In genomic region chr11:16924462-16924825, GRCh38 we compare ENCODE assay signal across 8 cellular contexts.
A peak's percentile ranks its signal among the peaks of the same experiment; 100 is the strongest.
DNase-seq lines count a peak whose midpoint lies in the region; ATAC-seq and TF ChIP-seq lines count a peak whose summit lies in the region.

No MANE protein-coding gene starts in this region.

- H3K9me3 Mint-ChIP-seq in GM23338 = no peaks in the 10 kb centered on the region
- H3K9me3 Mint-ChIP-seq in activated naive CD8-positive, alpha-beta T cell (ENCODE audit: low read depth) = no peaks in the 10 kb centered on the region
- no peaks in the 10 kb centered on the region for H3K9me3 Mint-ChIP-seq in endothelial cell (ENCODE audit: unreplicated experiment)

- no peaks in the 10 kb centered on the region for H3K9me2 ChIP-seq in GM23338 (ENCODE audit: insufficient read depth)

- H3K4me1 Mint-ChIP-seq in GM23338 = peaks cover 38% of the 10 kb centered on the region
- H3K4me1 Mint-ChIP-seq in activated naive CD8-positive, alpha-beta T cell (ENCODE audit: low read depth) = peaks cover 9% of the 10 kb centered on the region
- no peaks in the 10 kb centered on the region for H3K4me1 Mint-ChIP-seq in endothelial cell (ENCODE audit: unreplicated experiment)

- H3K27ac ChIP-seq in GM23338 (ENCODE audit: low read depth) = no peak overlapping the region
- H3K27ac ChIP-seq in muscle layer of duodenum (ENCODE audit: low read length) = peak overlapping the region; percentile 72

- H3K27me3 ChIP-seq in GM23338 (ENCODE audit: insufficient read depth) (peaks cover 56% of the 10 kb centered on the region), muscle layer of duodenum (ENCODE audit: low read depth, low read length) (peaks cover 10% of the 10 kb centered on the region)

- no peaks in the 10 kb centered on the region; the same call in 2 of the 3 replicates for H3K36me3 Mint-ChIP-seq in GM23338 (ENCODE audit: low read depth)
- no peaks in the 10 kb centered on the region for H3K36me3 Mint-ChIP-seq in activated naive CD8-positive, alpha-beta T cell
- H3K36me3 Mint-ChIP-seq in endothelial cell (ENCODE audit: low read depth, unreplicated experiment) = no peaks in the 10 kb centered on the region

- DNase-seq in GM12865 (ENCODE audit: low read depth) (no peak), GM23338 (ENCODE audit: low spot score) (no peak), Ammon's horn (ENCODE audit: low spot score) (no peak), kidney tubule cell (ENCODE audit: low spot score) (no peak), GDM1 (lab: John Stamatoyannopoulos, UW) (no peak), endothelial cell (ENCODE audit: low spot score) (no peak)

- peak overlapping the region; percentile 83 for H3K4me3 Mint-ChIP-seq in GM23338
- H3K4me3 Mint-ChIP-seq in activated naive CD8-positive, alpha-beta T cell = peak overlapping the region; percentile 56
- no peak overlapping the region for H3K4me3 Mint-ChIP-seq in endothelial cell (ENCODE audit: unreplicated experiment)

- H3K36me3 ChIP-seq in GM23338 (ENCODE audit: insufficient read depth) (no peaks in the 10 kb centered on the region), muscle layer of duodenum (ENCODE audit: control insufficient read depth in 1 of 2, insufficient read depth in 2 of 2, low read length in 2 of 2) (no peaks in the 10 kb centered on the region)

- H3K4me1 ChIP-seq in GM23338 (ENCODE audit: insufficient read depth) = peaks cover 37% of the 10 kb centered on the region
- peaks cover 0 to 15% of the 10 kb centered on the region in 2 donors for H3K4me1 ChIP-seq in muscle layer of duodenum (ENCODE audit: control insufficient read depth in 1 of 2, insufficient read depth in 2 of 2, low read length in 2 of 2)

- H3K27ac Mint-ChIP-seq in GM23338 (no peak overlapping the region), endothelial cell (ENCODE audit: unreplicated experiment) (no peak overlapping the region)
- no peak overlapping the region for H3K27ac Mint-ChIP-seq in activated naive CD8-positive, alpha-beta T cell

- no peak for TF ChIP-seq CTCF in GM12865 (IDR thresholded peaks at IDR 0.05; ENCODE audit: insufficient read depth, low read depth, low read length, missing control alignments)
- no peak for TF ChIP-seq CTCF in GM23338 (conservative IDR thresholded peaks at IDR 0.05; ENCODE audit: low read depth in 2 of 2)
- TF ChIP-seq CTCF in endothelial cell (IDR thresholded peaks at IDR 0.05; ENCODE audit: unreplicated experiment) = no peak

- no peaks in the 10 kb centered on the region for H3K9me3 ChIP-seq in muscle layer of duodenum (ENCODE audit: control insufficient read depth in 1 of 2, low read length in 2 of 2)

- peaks cover 8% of the 10 kb centered on the region for H3F3A ChIP-seq in GM23338 (replicated peaks; ENCODE audit: low read depth)

- H3K4me3 ChIP-seq in GM12865 (ENCODE audit: low read depth, low read length) (peak overlapping the region; percentile 24), GM23338 (peak overlapping the region; percentile 83), muscle layer of duodenum (ENCODE audit: low read depth in 1 of 2, low read length in 2 of 2) (peak overlapping the region; percentile 38 to 61)

- peaks cover 38% of the 10 kb centered on the region for H4K20me1 ChIP-seq in GM23338 (replicated peaks; ENCODE audit: insufficient read depth)

- H3K27me3 Mint-ChIP-seq in GM23338 (ENCODE audit: insufficient read depth, low read depth, poor library complexity) (peaks cover 43% of the 10 kb centered on the region), endothelial cell (ENCODE audit: unreplicated experiment) (peaks cover 19% of the 10 kb centered on the region)
- peaks cover 15% of the 10 kb centered on the region for H3K27me3 Mint-ChIP-seq in activated naive CD8-positive, alpha-beta T cell

- H3K4me2 ChIP-seq in GM23338 = peak overlapping the region; percentile 96

- no peaks in the 10 kb centered on the region for H3K79me2 ChIP-seq in GM23338 (replicated peaks; ENCODE audit: insufficient read depth)

- 0 out of 3 replicates have a peak, but pooled peaks have one; percentile 1 for ATAC-seq in GM23338

- H2AFZ ChIP-seq in GM23338 = no peak overlapping the region

TF ChIP-seq in GM23338, 12 proteins besides CTCF, POLR2A, EP300 and RAD21:
- TF ChIP-seq STAT1 (IDR thresholded peaks at IDR 0.05; ENCODE audit: unreplicated experiment) (no peak), ZNF331 (CRISPR knock-in tag; IDR thresholded peaks at IDR 0.05; ENCODE audit: low read depth) (no peak), EZH2phosphoT487 (IDR thresholded peaks at IDR 0.05; ENCODE audit: unreplicated experiment) (no peak), JUNB (IDR thresholded peaks at IDR 0.05; ENCODE audit: unreplicated experiment) (no peak)

Comparison
In these comparisons a context has a peak if more than half of its experiments do, and no peak if none do; other contexts are left out.
1. H3K4me3 ChIP-seq: peak in every context shown above with its lines; median percentile 83 in GM23338; 50 in muscle layer of duodenum; 24 in GM12865.